12 cellular contexts compared by ENCODE assay signal in the genomic region with DNA sequence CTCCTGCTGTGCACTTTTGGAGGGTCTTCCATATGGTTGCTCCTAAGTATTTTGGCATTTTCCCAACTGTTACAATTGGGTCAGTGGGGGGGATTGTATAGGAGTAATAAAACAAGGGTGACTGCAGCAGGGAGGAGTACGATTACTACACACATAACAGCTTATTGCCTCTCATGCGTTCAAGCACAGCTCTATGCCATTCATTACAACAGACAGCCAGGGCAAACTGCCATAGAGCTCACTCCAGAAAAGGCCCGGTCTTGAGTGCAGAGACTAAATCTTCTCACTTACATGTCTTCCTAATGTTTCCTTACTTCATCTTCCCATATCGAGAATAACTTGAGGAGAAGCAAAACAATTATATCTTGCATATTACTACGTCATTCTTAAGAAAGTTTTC. TPM values are rescaled to one million over a fixed set of nuclear protein-coding genes. Genes with fewer than 3 reads are reported as not detected.
A peak's percentile ranks its signal among the peaks of the same experiment; 100 is the strongest.
DNase-seq lines count a peak whose midpoint lies in the region; ATAC-seq and TF ChIP-seq lines count a peak whose summit lies in the region.
"Had no signal": no experiment of that assay in that cellular context is flagged by ENCODE, and none has a peak within 500 bp of the region (broad histone marks: within the 10 kb centered on the region; RNA-seq: fewer than 3 reads in every experiment).

No MANE protein-coding gene starts in this region.

- no peaks in the 10 kb centered on the region for H3K36me3 Mint-ChIP-seq in natural killer cell treated with Interleukin-12 subunit alpha and Interleukin-12 subunit beta and Interleukin-15 and Interleukin-18, amount 100 ng/mL, for 72 hours

- no peaks in the 10 kb centered on the region for H3K36me3 ChIP-seq in Loucy (ENCODE audit: insufficient read depth, low read length)
- H3K36me3 ChIP-seq: ascending aorta, tibial nerve had no signal

- TF ChIP-seq CTCF in Loucy (conservative IDR thresholded peaks at IDR 0.05; ENCODE audit: low read length) (no peak), astrocyte of the spinal cord (IDR thresholded peaks at IDR 0.05; ENCODE audit: low read depth, low read length) (no peak)

- H4K20me1 ChIP-seq in Loucy (ENCODE audit: insufficient read depth, low read length, poor library complexity, severe bottlenecking): peaks cover 20% of the 10 kb centered on the region

- peaks cover 7 to 16% of the 10 kb centered on the region in 2 donors for H3K27me3 Mint-ChIP-seq in natural killer cell treated with Interleukin-12 subunit alpha and Interleukin-12 subunit beta and Interleukin-15 and Interleukin-18, amount 100 ng/mL, for 72 hours

- H3K27me3 ChIP-seq in Loucy (ENCODE audit: insufficient read depth, low read length, poor library complexity, severe bottlenecking): peaks cover 11% of the 10 kb centered on the region
- H3K27me3 ChIP-seq: ascending aorta, tibial nerve had no signal

- H2AFZ ChIP-seq in Loucy (ENCODE audit: low read length): no peak overlapping the region

- no peak overlapping the region for H3K9ac ChIP-seq in Loucy (ENCODE audit: low read depth, low read length, poor library complexity, severe bottlenecking)

- H3K4me1 ChIP-seq in Loucy (ENCODE audit: insufficient read depth, low read length, poor library complexity, severe bottlenecking): peaks cover 36% of the 10 kb centered on the region

- peaks cover 14 to 29% of the 10 kb centered on the region in 2 donors for H3K4me1 Mint-ChIP-seq in natural killer cell treated with Interleukin-12 subunit alpha and Interleukin-12 subunit beta and Interleukin-15 and Interleukin-18, amount 100 ng/mL, for 72 hours (ENCODE audit: low read depth in 2 of 2)

- no peak overlapping the region for H3K4me3 ChIP-seq in Loucy (ENCODE audit: low read length, poor library complexity, severe bottlenecking)
- H3K4me3 ChIP-seq in astrocyte of the spinal cord (ENCODE audit: low read depth, low read length): no peak overlapping the region

- in situ Hi-C loops in astrocyte of the spinal cord (cut with HindIII; ENCODE audit: low sequenced_read_pairs): no loop called here

- ATAC-seq in natural killer cell treated with Interleukin-12 subunit alpha and Interleukin-12 subunit beta and Interleukin-15 and Interleukin-18, amount 100 ng/mL, for 72 hours: no peak
- ATAC-seq: mucosa of descending colon had no signal

- DNase-seq in DMS114 treated with DMSO at 0.1 percent for 48 hours (lab: John Stamatoyannopoulos, UW; ENCODE audit: unreplicated experiment) (peak; percentile 51), astrocyte of the spinal cord (ENCODE audit: low read depth, low spot score) (peak; percentile 5), T-helper 9 cell (no peak), NCI-H1105 (lab: John Stamatoyannopoulos, UW) (no peak)
- DNase-seq in natural killer cell treated with Interleukin-12 subunit alpha and Interleukin-12 subunit beta and Interleukin-15 and Interleukin-18, amount 100 ng/mL, for 72 hours (ENCODE audit: low spot score): no peak
- no peak for DNase-seq in activated effector memory CD4-positive, alpha-beta T cell treated with Interleukin-2 at 50 U/mL for 16 hours
- no peak for DNase-seq in stimulated activated CD4-positive, alpha-beta T cell treated with anti-CD3 and anti-CD28 coated beads, Interleukin-4, amount 100 ng/mL, for 1 hour

- peak overlapping the region; percentile 85 for H3K4me2 ChIP-seq in Loucy (ENCODE audit: low read depth, low read length, poor library complexity, severe bottlenecking)

- no peaks in the 10 kb centered on the region for H3K9me2 ChIP-seq in Loucy (replicated peaks; ENCODE audit: low read depth, low read length)

- no peaks in the 10 kb centered on the region for H3K9me3 ChIP-seq in Loucy (ENCODE audit: insufficient read depth, low read depth, low read length)
- H3K9me3 ChIP-seq: ascending aorta, mucosa of descending colon, tibial nerve had no signal

- no peak overlapping the region for H3K27ac Mint-ChIP-seq in natural killer cell treated with Interleukin-12 subunit alpha and Interleukin-12 subunit beta and Interleukin-15 and Interleukin-18, amount 100 ng/mL, for 72 hours

- no peaks in the 10 kb centered on the region for H3K9me3 Mint-ChIP-seq in natural killer cell treated with Interleukin-12 subunit alpha and Interleukin-12 subunit beta and Interleukin-15 and Interleukin-18, amount 100 ng/mL, for 72 hours

- H3K4me3 Mint-ChIP-seq in natural killer cell treated with Interleukin-12 subunit alpha and Interleukin-12 subunit beta and Interleukin-15 and Interleukin-18, amount 100 ng/mL, for 72 hours: peak overlapping the region; percentile 34

- H3K79me2 ChIP-seq in Loucy (ENCODE audit: insufficient read depth, low read length): peaks cover 35% of the 10 kb centered on the region

- H3F3A ChIP-seq in Loucy (ENCODE audit: low read depth): no peaks in the 10 kb centered on the region

RNA-seq across cellular contexts. Expression of gene CHMP2B, which starts 1.4 kb away (rescaled TPM):
- 10 to 100 TPM; 29.8 to 29.9 TPM for total RNA-seq in natural killer cell treated with Interleukin-12 subunit alpha and Interleukin-12 subunit beta and Interleukin-15 and Interleukin-18, amount 100 ng/mL, for 72 hours

RNA-seq across cellular contexts. Expression of gene POU1F1, which starts 50.7 kb away (rescaled TPM):
- not detected for total RNA-seq in natural killer cell treated with Interleukin-12 subunit alpha and Interleukin-12 subunit beta and Interleukin-15 and Interleukin-18, amount 100 ng/mL, for 72 hours
- total RNA-seq: ascending aorta, IMR-90, mucosa of descending colon, tibial nerve had no signal

Comparison
In these comparisons a context has a peak if more than half of its experiments do, and no peak if none do; other contexts are left out.
1. DNase-seq: peak in DMS114 treated with DMSO at 0.1 percent for 48 hours (single experiment) and astrocyte of the spinal cord (single experiment); none in natural killer cell treated with Interleukin-12 subunit alpha and Interleukin-12 subunit beta and Interleukin-15 and Interleukin-18, amount 100 ng/mL, for 72 hours (single experiment), T-helper 9 cell (single experiment), NCI-H1105 (single experiment), activated effector memory CD4-positive, alpha-beta T cell treated with Interleukin-2 at 50 U/mL for 16 hours (single experiment) and stimulated activated CD4-positive, alpha-beta T cell treated with anti-CD3 and anti-CD28 coated beads, Interleukin-4, amount 100 ng/mL, for 1 hour (single experiment).